Comparison of ENCODE assay signal across 12 cellular contexts in genomic region chr7:131076032-131076431, GRCh38.
DNase-seq lines count a peak whose midpoint lies in the region; ATAC-seq, FAIRE-seq and TF ChIP-seq lines count a peak whose summit lies in the region.
"Had no signal": no experiment of that assay in that cellular context is flagged by ENCODE, and none has a peak within 500 bp of the region (broad histone marks: within the 10 kb centered on the region; RNA-seq: fewer than 3 reads in every experiment).

No MANE protein-coding gene starts in this region.

- WGBS in adrenal gland, 4 donors, result 78 to 88% (median 86%) methylated on average over 3 of the region's 3 CpGs

- no peak for TF ChIP-seq POLR2A in adrenal gland (IDR thresholded peaks at IDR 0.05)

- H3K36me3 ChIP-seq in adrenal gland (replicated peaks in 1 of 2), result no peaks in the 10 kb centered on the region

- H3K4me1 ChIP-seq in adrenal gland (replicated peaks in 1 of 2), result peaks cover 12 to 57% of the 10 kb centered on the region in 2 donors

- no peaks in the 10 kb centered on the region for H3K9me3 ChIP-seq in adrenal gland (replicated peaks in 1 of 3)

- intact Hi-C loops in adrenal gland (cut with DNase I), result no loop called here

- peak; percentile 82 for DNase-seq in EL
- DNase-seq in RPMI7951 (ENCODE audit: low read depth), result peak; percentile 68
- no peak for DNase-seq in epithelial cell of prostate (ENCODE audit: low read depth, low spot score)
- peak; percentile 71 for DNase-seq in skeletal muscle cell (ENCODE audit: low read depth)
- no peak for DNase-seq in frontal cortex (ENCODE audit: low spot score in 2 of 2)
- DNase-seq in adrenal gland, result no peak
- DNase-seq: activated T-cell treated with anti-CD3 and anti-CD28 coated beads, Interleukin-2, amount 50 U/mL, for 1 hour; cortex of kidney; DND-41; NCI-H1092; stimulated activated CD4-positive, alpha-beta T cell treated with anti-CD3 and anti-CD28 coated beads, Interleukin-4, amount 100 ng/mL, for 1 hour had no signal

- H3K27me3 ChIP-seq in adrenal gland, result no peaks in the 10 kb centered on the region

- no peak for FAIRE-seq in frontal cortex (lab: Jason Lieb, UNC)

- H3K4me3 ChIP-seq in skeletal muscle cell (ENCODE audit: low read depth, low read length), result no peak overlapping the region
- H3K4me3 ChIP-seq in adrenal gland, result no peak overlapping the region

- TF ChIP-seq CTCF in adrenal gland (IDR thresholded peaks at IDR 0.05), result no peak

- H3K27ac ChIP-seq in epithelial cell of prostate (peak overlapping the region; percentile 48), adrenal gland (peak overlapping the region in 2 of 5 donors; percentile 11 to 33)

- no peak for ATAC-seq in GM21786 (IDR thresholded peaks at IDR 0.05; ENCODE audit: unreplicated experiment)

Comparison
In these comparisons a context has a peak if more than half of its experiments do, and no peak if none do; other contexts are left out.
1. DNase-seq: peak in EL (single experiment), RPMI7951 (single experiment) and skeletal muscle cell (single experiment); none in epithelial cell of prostate (single experiment), frontal cortex (0 of 2) and adrenal gland (0 of 7).